ENCODE assay signal across 8 cellular contexts in genomic region chr3:39178553-39178952, GRCh38. TPM values are rescaled to one million over a fixed set of nuclear protein-coding genes. Genes with fewer than 3 reads are reported as not detected.
DNase-seq lines count a peak whose midpoint lies in the region; ATAC-seq and TF ChIP-seq lines count a peak whose summit lies in the region.

No MANE protein-coding gene starts in this region.

- H3K4me1 ChIP-seq in DOHH2 (ENCODE audit: control insufficient read depth, low read length) (peaks cover 38% of the 10 kb centered on the region), esophagus squamous epithelium (peaks cover 19 to 69% (median 34%) of the 10 kb centered on the region in 3 donors), psoas muscle (peaks cover 13% of the 10 kb centered on the region)

- ATAC-seq in psoas muscle (peak in 1 of 4 donors; percentile 10), GM19452 (IDR thresholded peaks at IDR 0.05; ENCODE audit: unreplicated experiment) (no peak)

- H3K4me2 ChIP-seq in DOHH2 (ENCODE audit: low read length): peak overlapping the region; percentile 90

- H4K20me1 ChIP-seq in DOHH2 (ENCODE audit: control insufficient read depth, insufficient read depth, low read depth, low read length): no peaks in the 10 kb centered on the region

- peaks cover 18% of the 10 kb centered on the region for H3F3A ChIP-seq in DOHH2 (ENCODE audit: control insufficient read depth, insufficient read depth)

- H3K27me3 ChIP-seq in DOHH2 (ENCODE audit: control insufficient read depth, low read length) (no peaks in the 10 kb centered on the region), esophagus squamous epithelium (no peaks in the 10 kb centered on the region), psoas muscle (ENCODE audit: insufficient read depth in 3 of 3, low read length in 2 of 3) (no peaks in the 10 kb centered on the region)

- intact Hi-C loops in esophagus squamous epithelium (cut with DNase I): no loop called here
- intact Hi-C loops in psoas muscle (cut with DNase I): no loop called here

- H3K27ac ChIP-seq in DOHH2 (ENCODE audit: low read depth, low read length) (no peak overlapping the region; the same call in 1 of the 2 replicates), esophagus squamous epithelium (peak overlapping the region; percentile 76 to 90 (median 88)), psoas muscle (peak overlapping the region; percentile 85)

- no peak for TF ChIP-seq CTCF in DOHH2 (IDR thresholded peaks at IDR 0.05; ENCODE audit: low read depth, low read length, poor library complexity, severe bottlenecking)
- TF ChIP-seq CTCF in esophagus squamous epithelium (IDR thresholded peaks at IDR 0.05): no peak
- TF ChIP-seq CTCF in psoas muscle (IDR thresholded peaks at IDR 0.05): no peak

- no peak for TF ChIP-seq POLR2A in esophagus squamous epithelium (IDR thresholded peaks at IDR 0.05)

- no peaks in the 10 kb centered on the region for H3K9me2 ChIP-seq in DOHH2 (replicated peaks; ENCODE audit: control insufficient read depth, low read length)

- H3K4me3 ChIP-seq in DOHH2 (ENCODE audit: low read length) (peak overlapping the region; percentile 76), esophagus squamous epithelium (peak overlapping the region in 3 of 4 donors; percentile 48 to 67 (median 51)), psoas muscle (peak overlapping the region; percentile 70)

- peak; percentile 71 for DNase-seq in RKO (ENCODE audit: low spot score)
- no peak for DNase-seq in esophagus squamous epithelium (lab: John Stamatoyannopoulos, UW)
- no peak for DNase-seq in psoas muscle
- no peak for DNase-seq in GM03348 (ENCODE audit: low spot score)
- DNase-seq in stimulated activated CD4-positive, alpha-beta T cell treated with anti-CD3 and anti-CD28 coated beads, Interleukin-2, amount 100 ng/mL, for 48 hours: no peak
- no peak for DNase-seq in GDM1 (lab: John Stamatoyannopoulos, UW)

- no peaks in the 10 kb centered on the region for H3K36me3 ChIP-seq in DOHH2 (ENCODE audit: control insufficient read depth, low read length)
- no peaks in the 10 kb centered on the region for H3K36me3 ChIP-seq in esophagus squamous epithelium
- H3K36me3 ChIP-seq in psoas muscle (ENCODE audit: insufficient read depth in 1 of 2, low read depth in 1 of 2): peaks cover 0 to 5% of the 10 kb centered on the region in 2 donors

- H3K9me3 ChIP-seq in DOHH2 (ENCODE audit: control insufficient read depth, insufficient read depth, low read length) (no peaks in the 10 kb centered on the region), esophagus squamous epithelium (no peaks in the 10 kb centered on the region), psoas muscle (no peaks in the 10 kb centered on the region)

- 72 to 73% methylated on average over 4 of the region's 4 CpGs for WGBS in esophagus squamous epithelium, 2 donors
- 32 to 36% (median 35%) methylated on average over 4 of the region's 4 CpGs for WGBS in psoas muscle, 3 donors

- no peaks in the 10 kb centered on the region for H3K79me2 ChIP-seq in DOHH2 (ENCODE audit: control insufficient read depth, low read length)

RNA-seq across cellular contexts. Expression of gene XIRP1, which starts 13.8 kb away (rescaled TPM):
- under 1 TPM in 2 of 4 donors, not detected in 2; 0.18 to 0.19 TPM for total RNA-seq in esophagus squamous epithelium
- 1,000 to 10,000 TPM in 1 of 4 donors, 100 to 1,000 TPM in 3; 601 to 2,126 (median 834) TPM for total RNA-seq in psoas muscle
- polyA plus RNA-seq in psoas muscle: 100 to 1,000 TPM; 111 to 561 (median 523) TPM

RNA-seq across cellular contexts. Expression of gene CSRNP1, which starts 25.2 kb away (rescaled TPM):
- total RNA-seq in esophagus squamous epithelium (10 to 100 TPM; 11.9 to 35.6 (median 19.7) TPM), psoas muscle (10 to 100 TPM in 3 of 4 donors, 1 to 10 TPM in 1; 8.5 to 41.8 (median 30.0) TPM)
- polyA plus RNA-seq in psoas muscle: 10 to 100 TPM; 10.1 to 66.4 (median 14.0) TPM

Comparison
In these comparisons a context has a peak if more than half of its experiments do, and no peak if none do; other contexts are left out.
1. RNA of gene XIRP1, which starts 13.8 kb away (total RNA-seq): 601 to 2,126 TPM in psoas muscle; 0.18 to 0.19 TPM in esophagus squamous epithelium; every median in the first group is over 100 times any median in the second.
2. Peak in every context shown above with its lines, with median percentiles within 50 percentile points of each other: H3K4me3 ChIP-seq.